Comparison of ENCODE assay signal across 9 cellular contexts in genomic region chrX:154459843-154460242, GRCh38. TPM values are rescaled to one million over a fixed set of nuclear protein-coding genes. Genes with fewer than 3 reads are reported as not detected.
A peak's percentile ranks its signal among the peaks of the same experiment; 100 is the strongest.
DNase-seq lines count a peak whose midpoint lies in the region; ATAC-seq and TF ChIP-seq lines count a peak whose summit lies in the region.
"Had no signal": no experiment of that assay in that cellular context is flagged by ENCODE, and none has a peak within 500 bp of the region (broad histone marks: within the 10 kb centered on the region; RNA-seq: fewer than 3 reads in every experiment).

No MANE protein-coding gene starts in this region.

- peaks cover 3% of the 10 kb centered on the region for H3K27me3 Mint-ChIP-seq in endodermal cell (ENCODE audit: insufficient read depth)

- H3K4me3 Mint-ChIP-seq in endodermal cell, result peak overlapping the region; percentile 70

- H3K9me2 ChIP-seq in DOHH2 (replicated peaks; ENCODE audit: control insufficient read depth, low read length), result no peaks in the 10 kb centered on the region
- H3K9me2 ChIP-seq in PC-9 (ENCODE audit: insufficient read depth), result no peaks in the 10 kb centered on the region

- H4K20me1 ChIP-seq in DOHH2 (ENCODE audit: control insufficient read depth, insufficient read depth, low read depth, low read length) (no peaks in the 10 kb centered on the region), PC-9 (ENCODE audit: insufficient read depth) (no peaks in the 10 kb centered on the region)

- CTCF ChIA-PET in PC-9 (lab: Charles Lee), result no interaction called here

- WGBS in endodermal cell (ENCODE audit: insufficient coverage in 1 of 2, insufficient read length in 1 of 2), 2 experiments, result 84 to 100% methylated on average over 2 to 14 of the region's 14 CpGs
- 45 to 77% (median 58%) methylated on average over 8 to 14 of the region's 14 CpGs for WGBS in psoas muscle, 3 donors
- no CpG with 5 or more reads among the region's 14 CpGs for WGBS in mesendoderm (ENCODE audit: extremely low coverage, insufficient coverage, low lambda C conversion rate)
- WGBS in body of pancreas, 2 donors, result 69 to 94% methylated on average over 3 to 12 of the region's 14 CpGs

- H3K4ac ChIP-seq in mesendoderm (ENCODE audit: low read depth, low read length), result no peak overlapping the region

- H2AFZ ChIP-seq in PC-9, result no peak overlapping the region

- H3K9me3 Mint-ChIP-seq in endodermal cell, result peaks cover 60% of the 10 kb centered on the region

- H3K9me3 ChIP-seq in DOHH2 (ENCODE audit: control insufficient read depth, insufficient read depth, low read length) (no peaks in the 10 kb centered on the region), PC-9 (ENCODE audit: insufficient read depth, low read depth) (no peaks in the 10 kb centered on the region), endodermal cell (ENCODE audit: control insufficient read depth, low read length) (no peaks in the 10 kb centered on the region), psoas muscle (no peaks in the 10 kb centered on the region), body of pancreas (no peaks in the 10 kb centered on the region)

- peaks cover 14% of the 10 kb centered on the region for H3K79me2 ChIP-seq in DOHH2 (ENCODE audit: control insufficient read depth, low read length)
- H3K79me2 ChIP-seq in PC-9 (ENCODE audit: low read depth), result peaks cover 6% of the 10 kb centered on the region; the same call in 1 of the 2 replicates
- no peaks in the 10 kb centered on the region for H3K79me2 ChIP-seq in mesendoderm (ENCODE audit: control insufficient read depth, insufficient read depth, low read length)

- H3K27ac ChIP-seq in DOHH2 (ENCODE audit: low read depth, low read length) (no peak overlapping the region), PC-9 (no peak overlapping the region), endodermal cell (ENCODE audit: low read depth, low read length) (peak overlapping the region; percentile 81), psoas muscle (no peak overlapping the region), mesendoderm (ENCODE audit: low read depth, low read length) (no peak overlapping the region), body of pancreas (no peak overlapping the region)

- H3K4me1 ChIP-seq in DOHH2 (ENCODE audit: control insufficient read depth, low read length) (peaks cover 11% of the 10 kb centered on the region), PC-9 (replicated peaks; ENCODE audit: insufficient read depth) (peaks cover 5% of the 10 kb centered on the region), endodermal cell (ENCODE audit: control insufficient read depth, insufficient read depth, low read length) (no peaks in the 10 kb centered on the region), psoas muscle (no peaks in the 10 kb centered on the region), mesendoderm (ENCODE audit: control insufficient read depth, low read depth, low read length) (no peaks in the 10 kb centered on the region), body of pancreas (no peaks in the 10 kb centered on the region)

- no peaks in the 10 kb centered on the region for H3K27me3 ChIP-seq in DOHH2 (ENCODE audit: control insufficient read depth, low read length)
- no peaks in the 10 kb centered on the region for H3K27me3 ChIP-seq in PC-9 (ENCODE audit: insufficient read depth, low read depth)
- H3K27me3 ChIP-seq in endodermal cell (ENCODE audit: control insufficient read depth, insufficient read depth, low read length, poor library complexity, severe bottlenecking), result no peaks in the 10 kb centered on the region
- no peaks in the 10 kb centered on the region for H3K27me3 ChIP-seq in psoas muscle (ENCODE audit: insufficient read depth in 3 of 3, low read length in 2 of 3)
- H3K27me3 ChIP-seq in mesendoderm (ENCODE audit: insufficient read depth, low read length, poor library complexity), result no peaks in the 10 kb centered on the region
- H3K27me3 ChIP-seq in body of pancreas, result no peaks in the 10 kb centered on the region

- no peak overlapping the region for H3K9ac ChIP-seq in endodermal cell (ENCODE audit: extremely low read depth, low read length, poor library complexity, severe bottlenecking)
- H3K9ac ChIP-seq in mesendoderm (ENCODE audit: low read length), result no peak overlapping the region

- H2BK15ac ChIP-seq in mesendoderm (replicated peaks; ENCODE audit: low read depth), result no peak overlapping the region

- H3K36me3 ChIP-seq in DOHH2 (ENCODE audit: control insufficient read depth, low read length) (no peaks in the 10 kb centered on the region), PC-9 (ENCODE audit: low read depth) (no peaks in the 10 kb centered on the region), endodermal cell (ENCODE audit: control insufficient read depth, insufficient read depth, low read length) (no peaks in the 10 kb centered on the region), psoas muscle (ENCODE audit: insufficient read depth in 1 of 2, low read depth in 1 of 2) (peaks cover 0 to 5% of the 10 kb centered on the region in 2 donors), mesendoderm (ENCODE audit: control insufficient read depth, insufficient read depth, low read length) (no peaks in the 10 kb centered on the region), body of pancreas (replicated peaks in 1 of 2; ENCODE audit: insufficient read depth in 1 of 2, low read depth in 2 of 2) (no peaks in the 10 kb centered on the region)

- H3K4me1 Mint-ChIP-seq in endodermal cell, result no peaks in the 10 kb centered on the region

- H2AK5ac ChIP-seq in mesendoderm (ENCODE audit: low read length), result no peak overlapping the region

- no peak overlapping the region for H2BK120ac ChIP-seq in mesendoderm (ENCODE audit: low read depth, low read length)

- POLR2A ChIA-PET in PC-9 (lab: Charles Lee; ENCODE audit: unreplicated experiment), result interaction anchor here (0.5 kb wide), 1 partner anchor 88 kb away, joined by 3 read pairs; the partner anchor contains the start of gene IKBKG

- TF ChIP-seq CTCF in DOHH2 (IDR thresholded peaks at IDR 0.05; ENCODE audit: low read depth, low read length, poor library complexity, severe bottlenecking), result no peak
- no peak for TF ChIP-seq CTCF in PC-9 (conservative IDR thresholded peaks at IDR 0.05)
- TF ChIP-seq CTCF in endodermal cell (conservative IDR thresholded peaks at IDR 0.05), result no peak
- no peak for TF ChIP-seq CTCF in psoas muscle (IDR thresholded peaks at IDR 0.05)
- TF ChIP-seq CTCF in body of pancreas (IDR thresholded peaks at IDR 0.05), result no peak

- ATAC-seq in psoas muscle, result no peak
- no peak for ATAC-seq in HG03439 (IDR thresholded peaks at IDR 0.05; ENCODE audit: unreplicated experiment)
- no peak for ATAC-seq in body of pancreas

- BruUV-seq in PC-9 (replicated peaks; lab: Mats Ljungman, UMichigan), result no TSS peak

- no peaks in the 10 kb centered on the region for H3K79me1 ChIP-seq in mesendoderm (ENCODE audit: low read length)

- H3K56ac ChIP-seq in mesendoderm (ENCODE audit: low read length), result no peak overlapping the region

- no peak overlapping the region for H3K23ac ChIP-seq in mesendoderm (ENCODE audit: low read length)

- no peak overlapping the region for H4K5ac ChIP-seq in mesendoderm (ENCODE audit: low read length)

- intact Hi-C loops in PC-9 (cut with micrococcal nuclease; ENCODE audit: unreplicated experiment) (loop anchor here (2.0 to 5.0 kb wide), 3 partner anchors 25 to 63 kb away; partner anchors contain the start of genes DNASE1L1 and RPL10), psoas muscle (cut with DNase I) (no loop called here), body of pancreas (cut with DNase I) (no loop called here)

- no peak for TF ChIP-seq POLR2A in body of pancreas (IDR thresholded peaks at IDR 0.05)

- no peaks in the 10 kb centered on the region for H3F3A ChIP-seq in DOHH2 (ENCODE audit: control insufficient read depth, insufficient read depth)
- H3F3A ChIP-seq in PC-9 (ENCODE audit: insufficient read depth, low read depth), result peaks cover 8% of the 10 kb centered on the region; the same call in 1 of the 2 replicates

- H3K4me3 ChIP-seq in DOHH2 (ENCODE audit: low read length) (no peak overlapping the region), PC-9 (no peak overlapping the region), endodermal cell (ENCODE audit: low read length) (peak overlapping the region; percentile 80), psoas muscle (peak overlapping the region; percentile 69), mesendoderm (ENCODE audit: low read length) (no peak overlapping the region), body of pancreas (no peak overlapping the region)

- no peak overlapping the region for H3K18ac ChIP-seq in mesendoderm (ENCODE audit: low read length)

- H2BK5ac ChIP-seq in mesendoderm (ENCODE audit: low read length), result no peak overlapping the region

- H3K4me2 ChIP-seq in DOHH2 (ENCODE audit: low read length), result peak overlapping the region; percentile 75
- peak overlapping the region; percentile 82; the same call in 1 of the 2 replicates for H3K4me2 ChIP-seq in PC-9
- no peak overlapping the region for H3K4me2 ChIP-seq in mesendoderm (ENCODE audit: low read length)

- no peak overlapping the region for H3K27ac Mint-ChIP-seq in endodermal cell

- H3K36me3 Mint-ChIP-seq in endodermal cell (ENCODE audit: low read depth), result peaks cover 8% of the 10 kb centered on the region

- H4K8ac ChIP-seq in mesendoderm (ENCODE audit: low read depth, low read length), result no peak overlapping the region

- DNase-seq in PC-9 (no peak), endodermal cell (no peak), psoas muscle (no peak), mesendoderm (no peak), body of pancreas (no peak), NCI-H1436 treated with DMSO at 0.1 percent for 48 hours (lab: John Stamatoyannopoulos, UW) (no peak)
- DNase-seq: MV-4-11 had no signal

RNA-seq across cellular contexts. Expression of gene PLXNA3, which starts 1.8 kb away (rescaled TPM):
- total RNA-seq in PC-9 (2021), result 109 and 124 TPM in 2 replicates
- 10 to 100 TPM; 52.6 to 68.8 TPM for total RNA-seq in endodermal cell
- polyA plus RNA-seq in endodermal cell (2013, experiment 1 of 2), result 68.6 TPM
- 65.1 TPM for polyA plus RNA-seq in endodermal cell (2013, experiment 2 of 2)
- total RNA-seq in psoas muscle, result 1 to 10 TPM; 3.3 to 6.5 (median 6.0) TPM
- 1 to 10 TPM; 1.7 to 2.6 (median 2.5) TPM for polyA plus RNA-seq in psoas muscle
- 8.7 TPM for polyA plus RNA-seq in mesendoderm (2013, experiment 1 of 2)
- 8.4 TPM for polyA plus RNA-seq in mesendoderm (2013, experiment 2 of 2)
- total RNA-seq in body of pancreas, result 10 to 100 TPM in 1 of 2 donors, 1 to 10 TPM in 1; 7.3 to 19.1 TPM

RNA-seq across cellular contexts. Expression of gene FAM50A, which starts 15.9 kb away (rescaled TPM):
- total RNA-seq in PC-9 (2021) (82.1 and 89.4 TPM in 2 replicates), endodermal cell (100 to 1,000 TPM in 1 of 2 donors, 10 to 100 TPM in 1; 91.0 to 102 TPM), psoas muscle (10 to 100 TPM; 48.6 to 75.7 (median 55.6) TPM), body of pancreas (10 to 100 TPM; 14.5 to 48.8 TPM)
- polyA plus RNA-seq in endodermal cell (2013, experiment 1 of 2), result 69.6 TPM
- polyA plus RNA-seq in endodermal cell (2013, experiment 2 of 2), result 74.4 TPM
- 100 to 1,000 TPM in 1 of 3 donors, 10 to 100 TPM in 2; 55.0 to 117 (median 86.5) TPM for polyA plus RNA-seq in psoas muscle
- 34.4 TPM for polyA plus RNA-seq in mesendoderm (2013, experiment 1 of 2)
- polyA plus RNA-seq in mesendoderm (2013, experiment 2 of 2), result 35.6 TPM

RNA-seq across cellular contexts. Expression of gene LAGE3, which starts 19.2 kb away (rescaled TPM):
- total RNA-seq in PC-9 (2021) (63.9 and 82.5 TPM in 2 replicates), endodermal cell (10 to 100 TPM; 29.5 to 34.1 TPM), psoas muscle (10 to 100 TPM; 10.7 to 24.1 (median 22.7) TPM), body of pancreas (10 to 100 TPM; 20.2 to 27.4 TPM)
- 27.7 TPM for polyA plus RNA-seq in endodermal cell (2013, experiment 1 of 2)
- 27.9 TPM for polyA plus RNA-seq in endodermal cell (2013, experiment 2 of 2)
- 10 to 100 TPM; 24.3 to 64.8 (median 27.4) TPM for polyA plus RNA-seq in psoas muscle
- polyA plus RNA-seq in mesendoderm (2013, experiment 1 of 2), result 45.4 TPM
- polyA plus RNA-seq in mesendoderm (2013, experiment 2 of 2), result 45.3 TPM

RNA-seq across cellular contexts. Expression of gene GDI1, which starts 22.9 kb away (rescaled TPM):
- total RNA-seq in PC-9 (2021) (116 and 123 TPM in 2 replicates), endodermal cell (100 to 1,000 TPM; 143 to 179 TPM), psoas muscle (10 to 100 TPM; 37.4 to 57.7 (median 49.8) TPM), body of pancreas (10 to 100 TPM; 68.5 to 83.4 TPM)
- 302 TPM for polyA plus RNA-seq in endodermal cell (2013, experiment 1 of 2)
- polyA plus RNA-seq in endodermal cell (2013, experiment 2 of 2), result 251 TPM
- polyA plus RNA-seq in psoas muscle, result 10 to 100 TPM; 37.4 to 52.4 (median 50.7) TPM
- polyA plus RNA-seq in mesendoderm (2013, experiment 1 of 2), result 65.9 TPM
- 67.9 TPM for polyA plus RNA-seq in mesendoderm (2013, experiment 2 of 2)

RNA-seq across cellular contexts. Expression of gene UBL4A, which starts 26.6 kb away (rescaled TPM):
- total RNA-seq in PC-9 (2021), result 80.7 and 81.6 TPM in 2 replicates
- 10 to 100 TPM; 29.1 to 35.9 TPM for total RNA-seq in endodermal cell
- polyA plus RNA-seq in endodermal cell (2013, experiment 1 of 2), result 24.5 TPM
- polyA plus RNA-seq in endodermal cell (2013, experiment 2 of 2), result 24.5 TPM
- total RNA-seq in psoas muscle, result 10 to 100 TPM; 38.3 to 69.9 (median 46.3) TPM
- polyA plus RNA-seq in psoas muscle, result 100 to 1,000 TPM in 2 of 3 donors, 10 to 100 TPM in 1; 64.4 to 118 (median 106) TPM
- 13.6 TPM for polyA plus RNA-seq in mesendoderm (2013, experiment 1 of 2)
- polyA plus RNA-seq in mesendoderm (2013, experiment 2 of 2), result 14.1 TPM
- total RNA-seq in body of pancreas, result 10 to 100 TPM; 24.9 to 34.9 TPM

Comparison
In these comparisons a context has a peak if more than half of its experiments do, and no peak if none do; other contexts are left out.
1. H3K4me3 ChIP-seq: peak in endodermal cell (single experiment) and psoas muscle (single experiment); none in DOHH2 (single experiment), PC-9 (single experiment), mesendoderm (single experiment) and body of pancreas (0 of 2).